1 cellular context compared by ENCODE assay signal in the genomic region with DNA sequence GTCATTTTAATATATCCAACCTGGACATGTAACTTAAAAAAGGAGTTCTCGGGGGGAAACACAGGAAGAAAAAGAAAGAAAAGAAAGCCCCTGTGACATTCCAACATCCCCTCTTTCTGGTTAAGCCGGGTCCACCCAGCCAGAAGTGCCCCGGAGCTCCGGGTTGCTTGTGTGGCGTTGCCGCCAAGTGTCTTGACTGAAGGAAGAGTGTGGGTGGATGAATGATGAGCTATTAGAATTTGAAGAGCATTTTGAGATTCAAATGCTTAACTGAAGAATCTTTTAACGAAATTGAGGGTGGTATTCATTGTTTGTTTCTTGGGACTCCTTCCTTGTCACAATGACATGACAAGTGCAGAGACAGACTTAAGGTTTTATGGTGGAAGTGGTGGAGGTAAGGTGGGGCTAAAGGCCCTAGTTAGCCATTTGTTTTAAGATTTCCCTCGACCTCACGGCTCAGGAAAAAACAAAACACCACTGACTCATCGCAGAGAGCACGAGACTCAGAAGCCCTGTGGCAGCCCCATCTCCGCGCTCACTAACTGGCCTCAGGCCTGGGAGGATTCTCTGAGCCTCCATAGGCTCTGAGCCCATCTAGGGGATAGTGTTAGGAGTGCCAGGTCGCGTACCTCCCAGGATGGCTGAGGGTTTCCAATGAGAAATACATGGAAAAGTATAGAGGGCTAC.
TF ChIP-seq lines count a peak whose summit lies in the region.

No MANE protein-coding gene starts in this region.

TF ChIP-seq in HEK293, 187 proteins besides CTCF, POLR2A, EP300 and RAD21 (continued from another document):
- TF ChIP-seq, protein P1, sequence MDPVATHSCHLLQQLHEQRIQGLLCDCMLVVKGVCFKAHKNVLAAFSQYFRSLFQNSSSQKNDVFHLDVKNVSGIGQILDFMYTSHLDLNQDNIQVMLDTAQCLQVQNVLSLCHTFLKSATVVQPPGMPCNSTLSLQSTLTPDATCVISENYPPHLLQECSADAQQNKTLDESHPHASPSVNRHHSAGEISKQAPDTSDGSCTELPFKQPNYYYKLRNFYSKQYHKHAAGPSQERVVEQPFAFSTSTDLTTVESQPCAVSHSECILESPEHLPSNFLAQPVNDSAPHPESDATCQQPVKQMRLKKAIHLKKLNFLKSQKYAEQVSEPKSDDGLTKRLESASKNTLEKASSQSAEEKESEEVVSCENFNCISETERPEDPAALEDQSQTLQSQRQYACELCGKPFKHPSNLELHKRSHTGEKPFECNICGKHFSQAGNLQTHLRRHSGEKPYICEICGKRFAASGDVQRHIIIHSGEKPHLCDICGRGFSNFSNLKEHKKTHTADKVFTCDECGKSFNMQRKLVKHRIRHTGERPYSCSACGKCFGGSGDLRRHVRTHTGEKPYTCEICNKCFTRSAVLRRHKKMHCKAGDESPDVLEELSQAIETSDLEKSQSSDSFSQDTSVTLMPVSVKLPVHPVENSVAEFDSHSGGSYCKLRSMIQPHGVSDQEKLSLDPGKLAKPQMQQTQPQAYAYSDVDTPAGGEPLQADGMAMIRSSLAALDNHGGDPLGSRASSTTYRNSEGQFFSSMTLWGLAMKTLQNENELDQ (tag by site-specific recombination; IDR thresholded peaks at IDR 0.05; ENCODE audit: low read depth): no peak
- TF ChIP-seq ZNF514 (tag by site-specific recombination; IDR thresholded peaks at IDR 0.05): no peak
- TF ChIP-seq, protein P2, sequence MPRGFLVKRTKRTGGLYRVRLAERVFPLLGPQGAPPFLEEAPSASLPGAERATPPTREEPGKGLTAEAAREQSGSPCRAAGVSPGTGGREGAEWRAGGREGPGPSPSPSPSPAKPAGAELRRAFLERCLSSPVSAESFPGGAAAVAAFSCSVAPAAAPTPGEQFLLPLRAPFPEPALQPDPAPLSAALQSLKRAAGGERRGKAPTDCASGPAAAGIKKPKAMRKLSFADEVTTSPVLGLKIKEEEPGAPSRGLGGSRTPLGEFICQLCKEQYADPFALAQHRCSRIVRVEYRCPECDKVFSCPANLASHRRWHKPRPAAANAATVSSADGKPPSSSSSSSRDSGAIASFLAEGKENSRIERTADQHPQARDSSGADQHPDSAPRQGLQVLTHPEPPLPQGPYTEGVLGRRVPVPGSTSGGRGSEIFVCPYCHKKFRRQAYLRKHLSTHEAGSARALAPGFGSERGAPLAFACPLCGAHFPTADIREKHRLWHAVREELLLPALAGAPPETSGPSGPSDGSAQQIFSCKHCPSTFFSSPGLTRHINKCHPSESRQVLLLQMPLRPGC (tag by site-specific recombination; IDR thresholded peaks at IDR 0.05): no peak
- TF ChIP-seq ZBTB8A (tag by site-specific recombination; IDR thresholded peaks at IDR 0.05): no peak
- TF ChIP-seq, protein P3, sequence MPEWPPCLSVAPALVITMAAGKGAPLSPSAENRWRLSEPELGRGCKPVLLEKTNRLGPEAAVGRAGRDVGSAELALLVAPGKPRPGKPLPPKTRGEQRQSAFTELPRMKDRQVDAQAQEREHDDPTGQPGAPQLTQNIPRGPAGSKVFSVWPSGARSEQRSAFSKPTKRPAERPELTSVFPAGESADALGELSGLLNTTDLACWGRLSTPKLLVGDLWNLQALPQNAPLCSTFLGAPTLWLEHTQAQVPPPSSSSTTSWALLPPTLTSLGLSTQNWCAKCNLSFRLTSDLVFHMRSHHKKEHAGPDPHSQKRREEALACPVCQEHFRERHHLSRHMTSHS (tag by site-specific recombination; IDR thresholded peaks at IDR 0.05): no peak
